In genomic region chr7:94848992-94849576, GRCh38 we compare ENCODE assay signal across 34 cellular contexts. TPM values are rescaled to one million over a fixed set of nuclear protein-coding genes. Genes with fewer than 3 reads are reported as not detected.
"Had no signal": no experiment of that assay in that cellular context is flagged by ENCODE, and none has a peak within 500 bp of the region (broad histone marks: within the 10 kb centered on the region; RNA-seq: fewer than 3 reads in every experiment).

No MANE protein-coding gene starts in this region.

- H3K4me3 ChIP-seq: body of pancreas, breast epithelium had no signal

- H3K27ac Mint-ChIP-seq: activated B cell treated with CpG ODN at 0.5 μM for 24 hours; activated CD4-positive, alpha-beta memory T cell treated with anti-CD3 and anti-CD28 coated beads for 36 hours; activated CD4-positive, alpha-beta T cell treated with anti-CD3 and anti-CD28 coated beads, Interleukin-2, amount 10 ng/mL, durations not matched to agents 24 days and 14 days; activated CD8-positive, alpha-beta T cell treated with anti-CD3 and anti-CD28 coated beads for 36 hours; activated naive CD4-positive, alpha-beta T cell treated with anti-CD3 and anti-CD28 coated beads, Interleukin-2, amount 10 ng/mL, durations not matched to agents 7 days and 5 days; activated naive CD4-positive, alpha-beta T cell treated with anti-CD3 and anti-CD28 coated beads, Interleukin-2, amount 50 U/mL, for 24 hours; activated naive CD8-positive, alpha-beta T cell; activated naive CD8-positive, alpha-beta T cell treated with anti-CD3 and anti-CD28 coated beads, Interleukin-2, amount 10 ng/mL, durations not matched to agents 7 days and 5 days; activated naive CD8-positive, alpha-beta T cell treated with anti-CD3 and anti-CD28 coated beads, Interleukin-2, amount 50 U/mL, for 24 hours; activated T-cell treated with anti-CD3 and anti-CD28 coated beads, Interleukin-2, amount 50 U/mL, for 72 hours; activated T-helper 2 cell treated with anti-CD3 and anti-CD28 coated beads, Interferon-gamma antibody, Interleukin-2, Interleukin-4, amounts not matched to agents 10 μg/mL and 5 μg/mL and 100 μg/mL, durations not matched to agents 14 hours and 24 hours and 36 hours; T-helper 1 cell treated with Interleukin-12 subunit alpha and Interleukin-12 subunit beta and Interleukin-4 antibody, amounts not matched to agents 30 μg/mL and 1 μg/mL, for 36 hours; T-helper 2 cell treated with Interferon-gamma antibody and Interleukin-4, amounts not matched to agents 5 μg/mL and 100 μg/mL, for 36 hours had no signal

- DNase-seq: activated B cell treated with CpG ODN at 0.5 μM for 24 hours; activated CD4-positive, alpha-beta memory T cell treated with anti-CD3 and anti-CD28 coated beads for 36 hours; activated CD4-positive, alpha-beta T cell treated with anti-CD3 and anti-CD28 coated beads for 4 hours; activated CD4-positive, alpha-beta T cell treated with anti-CD3 and anti-CD28 coated beads, Interleukin-2, amount 10 ng/mL, durations not matched to agents 24 days and 14 days; activated CD4-positive, alpha-beta T cell treated with anti-CD3 and anti-CD28 coated beads, Interleukin-2, amount 50 U/mL, for 1 hour; activated CD4-positive, alpha-beta T cell treated with anti-CD3 and anti-CD28 coated beads, Interleukin-2, amount 50 U/mL, for 4 hours; activated CD4-positive, CD25-positive, alpha-beta regulatory T cell treated with anti-CD3 and anti-CD28 coated beads, Interleukin-2, amount 50 U/mL, for 72 hours; activated CD8-positive, alpha-beta memory T cell treated with anti-CD3 and anti-CD28 coated beads, Interleukin-2, amount 50 U/mL, for 4 hours; activated CD8-positive, alpha-beta T cell treated with anti-CD3 and anti-CD28 coated beads for 36 hours; activated effector memory CD4-positive, alpha-beta T cell treated with Interleukin-2 at 50 U/mL for 16 hours; activated gamma-delta T cell; activated naive CD4-positive, alpha-beta T cell treated with anti-CD3 and anti-CD28 coated beads, Interleukin-2, amount 10 ng/mL, durations not matched to agents 7 days and 5 days; activated naive CD4-positive, alpha-beta T cell treated with Interleukin-2 at 50 U/mL for 16 hours; activated naive CD8-positive, alpha-beta T cell treated with anti-CD3 and anti-CD28 coated beads, Interleukin-2, amount 10 ng/mL, durations not matched to agents 7 days and 5 days; activated naive CD8-positive, alpha-beta T cell treated with anti-CD3 and anti-CD28 coated beads, Interleukin-2, amount 50 U/mL, for 24 hours; activated T-cell treated with anti-CD3 and anti-CD28 coated beads for 4 hours; activated T-cell treated with anti-CD3 and anti-CD28 coated beads, Interleukin-2, amount 50 U/mL, for 1 hour; activated T-cell treated with anti-CD3 and anti-CD28 coated beads, Interleukin-2, amount 50 U/mL, for 4 hours; activated T-cell treated with anti-CD3 and anti-CD28 coated beads, Interleukin-2, amount 50 U/mL, for 72 hours; amygdala; body of pancreas; central memory CD4-positive, alpha-beta T cell; SW 1271; T-helper 1 cell; T-helper 2 cell; T-helper 9 cell had no signal

- H3K4me3 Mint-ChIP-seq: activated B cell treated with CpG ODN at 0.5 μM for 24 hours; activated CD4-positive, alpha-beta memory T cell treated with anti-CD3 and anti-CD28 coated beads for 36 hours; activated CD4-positive, alpha-beta T cell treated with anti-CD3 and anti-CD28 coated beads, Interleukin-2, amount 10 ng/mL, durations not matched to agents 24 days and 14 days; activated CD8-positive, alpha-beta T cell treated with anti-CD3 and anti-CD28 coated beads for 36 hours; activated naive CD4-positive, alpha-beta T cell treated with anti-CD3 and anti-CD28 coated beads, Interleukin-2, amount 10 ng/mL, durations not matched to agents 7 days and 5 days; activated naive CD4-positive, alpha-beta T cell treated with anti-CD3 and anti-CD28 coated beads, Interleukin-2, amount 50 U/mL, for 24 hours; activated naive CD8-positive, alpha-beta T cell; activated naive CD8-positive, alpha-beta T cell treated with anti-CD3 and anti-CD28 coated beads, Interleukin-2, amount 10 ng/mL, durations not matched to agents 7 days and 5 days; activated naive CD8-positive, alpha-beta T cell treated with anti-CD3 and anti-CD28 coated beads, Interleukin-2, amount 50 U/mL, for 24 hours; activated T-cell treated with anti-CD3 and anti-CD28 coated beads, Interleukin-2, amount 50 U/mL, for 4 hours; activated T-cell treated with anti-CD3 and anti-CD28 coated beads, Interleukin-2, amount 50 U/mL, for 72 hours; T-helper 1 cell treated with Interleukin-12 subunit alpha and Interleukin-12 subunit beta and Interleukin-4 antibody, amounts not matched to agents 30 μg/mL and 1 μg/mL, for 36 hours; T-helper 2 cell treated with Interferon-gamma antibody and Interleukin-4, amounts not matched to agents 5 μg/mL and 100 μg/mL, for 36 hours had no signal

- H3K4me1 ChIP-seq: body of pancreas, breast epithelium had no signal

- H3K36me3 Mint-ChIP-seq: activated CD4-positive, alpha-beta memory T cell treated with anti-CD3 and anti-CD28 coated beads for 36 hours; activated naive CD4-positive, alpha-beta T cell treated with anti-CD3 and anti-CD28 coated beads, Interleukin-2, amount 10 ng/mL, durations not matched to agents 7 days and 5 days; activated naive CD4-positive, alpha-beta T cell treated with anti-CD3 and anti-CD28 coated beads, Interleukin-2, amount 50 U/mL, for 24 hours; activated naive CD8-positive, alpha-beta T cell; activated naive CD8-positive, alpha-beta T cell treated with anti-CD3 and anti-CD28 coated beads, Interleukin-2, amount 10 ng/mL, durations not matched to agents 7 days and 5 days had no signal

- H3K4me1 Mint-ChIP-seq: activated B cell treated with CpG ODN at 0.5 μM for 24 hours; activated CD4-positive, alpha-beta T cell treated with anti-CD3 and anti-CD28 coated beads, Interleukin-2, amount 10 ng/mL, durations not matched to agents 24 days and 14 days; activated naive CD4-positive, alpha-beta T cell treated with anti-CD3 and anti-CD28 coated beads, Interleukin-2, amount 10 ng/mL, durations not matched to agents 7 days and 5 days; activated naive CD4-positive, alpha-beta T cell treated with anti-CD3 and anti-CD28 coated beads, Interleukin-2, amount 50 U/mL, for 24 hours; activated naive CD8-positive, alpha-beta T cell treated with anti-CD3 and anti-CD28 coated beads, Interleukin-2, amount 10 ng/mL, durations not matched to agents 7 days and 5 days; activated naive CD8-positive, alpha-beta T cell treated with anti-CD3 and anti-CD28 coated beads, Interleukin-2, amount 50 U/mL, for 24 hours had no signal

- H3K9me3 Mint-ChIP-seq: activated CD4-positive, alpha-beta T cell treated with anti-CD3 and anti-CD28 coated beads, Interleukin-2, amount 10 ng/mL, durations not matched to agents 24 days and 14 days had no signal

- H3K27me3 ChIP-seq: body of pancreas, brain microvascular endothelial cell, breast epithelium had no signal

- H3K27ac ChIP-seq: body of pancreas, brain microvascular endothelial cell, breast epithelium, VCaP had no signal

- ATAC-seq: activated CD8-positive, alpha-beta T cell treated with anti-CD3 and anti-CD28 coated beads for 36 hours; activated naive CD8-positive, alpha-beta T cell treated with anti-CD3 and anti-CD28 coated beads, Interleukin-2, amount 50 U/mL, for 24 hours; activated T-cell treated with anti-CD3 and anti-CD28 coated beads, Interleukin-2, amount 50 U/mL, for 4 hours; activated T-cell treated with anti-CD3 and anti-CD28 coated beads, Interleukin-2, amount 50 U/mL, for 72 hours; body of pancreas had no signal

- H3K36me3 ChIP-seq: brain microvascular endothelial cell, breast epithelium had no signal

- H3K27me3 Mint-ChIP-seq: activated B cell treated with CpG ODN at 0.5 μM for 24 hours; activated CD4-positive, alpha-beta memory T cell treated with anti-CD3 and anti-CD28 coated beads for 36 hours; activated CD4-positive, alpha-beta T cell treated with anti-CD3 and anti-CD28 coated beads, Interleukin-2, amount 10 ng/mL, durations not matched to agents 24 days and 14 days; activated CD8-positive, alpha-beta T cell treated with anti-CD3 and anti-CD28 coated beads for 36 hours; activated naive CD4-positive, alpha-beta T cell treated with anti-CD3 and anti-CD28 coated beads, Interleukin-2, amount 10 ng/mL, durations not matched to agents 7 days and 5 days; activated naive CD4-positive, alpha-beta T cell treated with anti-CD3 and anti-CD28 coated beads, Interleukin-2, amount 50 U/mL, for 24 hours; activated naive CD8-positive, alpha-beta T cell; activated naive CD8-positive, alpha-beta T cell treated with anti-CD3 and anti-CD28 coated beads, Interleukin-2, amount 10 ng/mL, durations not matched to agents 7 days and 5 days; activated naive CD8-positive, alpha-beta T cell treated with anti-CD3 and anti-CD28 coated beads, Interleukin-2, amount 50 U/mL, for 24 hours had no signal

RNA-seq across cellular contexts. Expression of gene PPP1R9A, which starts 58.3 kb away (rescaled TPM):
- total RNA-seq: activated CD4-positive, alpha-beta memory T cell treated with anti-CD3 and anti-CD28 coated beads for 36 hours; activated CD4-positive, alpha-beta T cell treated with anti-CD3 and anti-CD28 coated beads, Interleukin-2, amount 10 ng/mL, durations not matched to agents 24 days and 14 days; activated T-helper 2 cell treated with anti-CD3 and anti-CD28 coated beads, Interferon-gamma antibody, Interleukin-2, Interleukin-4, amounts not matched to agents 10 μg/mL and 5 μg/mL and 100 μg/mL, durations not matched to agents 14 hours and 24 hours and 36 hours had no signal
